Comparison of ENCODE assay signal across 13 cellular contexts in the genomic region with DNA sequence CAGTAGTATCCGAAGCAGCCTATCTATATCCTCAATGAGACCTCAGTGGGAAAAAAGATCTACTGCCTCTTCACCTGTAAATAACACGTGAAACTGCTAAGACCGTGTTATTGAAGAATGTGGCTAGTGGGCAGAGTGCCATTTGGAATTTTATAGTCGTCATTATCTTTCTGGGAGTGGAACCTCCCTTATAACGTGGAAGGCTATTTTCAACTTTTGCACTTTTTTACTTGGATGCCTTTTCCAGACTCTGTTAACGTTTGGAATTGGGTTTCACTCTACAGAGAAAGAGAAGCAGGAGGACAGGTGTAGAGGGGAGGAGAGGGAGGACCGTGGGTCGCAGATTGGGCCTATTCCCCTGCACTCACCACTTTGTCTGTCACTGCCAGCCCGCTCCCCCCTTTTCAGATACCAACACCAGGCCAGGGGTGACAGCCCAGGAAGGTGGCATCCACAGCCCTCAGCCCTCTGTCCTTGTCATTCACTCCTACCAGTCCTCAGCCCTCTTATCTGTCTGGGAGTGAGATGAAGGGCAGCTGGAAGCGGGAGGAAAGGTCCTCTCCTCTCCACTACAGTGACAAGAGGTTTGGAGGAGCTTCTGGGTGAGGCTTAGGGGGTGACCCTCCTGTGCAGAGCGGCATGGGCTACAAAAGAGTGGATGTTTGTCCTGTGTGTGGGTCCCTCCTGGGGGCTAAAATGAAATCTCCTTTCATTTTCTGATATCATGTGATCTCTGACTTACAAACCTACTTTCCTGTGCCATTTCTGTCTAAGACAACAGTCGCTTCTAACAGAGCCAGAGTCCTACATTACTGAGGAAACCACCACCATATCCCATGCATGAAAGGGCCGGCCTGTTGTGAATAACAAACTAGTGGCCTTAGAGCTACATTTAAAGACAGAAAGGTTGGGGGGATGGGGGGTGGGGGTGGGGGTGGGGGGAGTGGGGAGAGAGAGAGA. TPM values are rescaled to one million over a fixed set of nuclear protein-coding genes. Genes with fewer than 3 reads are reported as not detected.
DNase-seq lines count a peak whose midpoint lies in the region; ATAC-seq, FAIRE-seq and TF ChIP-seq lines count a peak whose summit lies in the region.
"Had no signal": no experiment of that assay in that cellular context is flagged by ENCODE, and none has a peak within 500 bp of the region (broad histone marks: within the 10 kb centered on the region; RNA-seq: fewer than 3 reads in every experiment).

No MANE protein-coding gene starts in this region.

- H3K27ac ChIP-seq in A549 (0 out of 6 replicates have a peak overlapping the region, but pooled peaks of 1 of the 2 experiments have one; percentile 29), left lung (no peak overlapping the region), endodermal cell (ENCODE audit: low read depth, low read length) (no peak overlapping the region)

- no peak for TF ChIP-seq POLR2A in A549 (IDR thresholded peaks at IDR 0.05; ENCODE audit: low read length)

- WGBS in A549 (ENCODE audit: missing lambda C conversion rate), result 75% methylated on average over 13 of the region's 13 CpGs
- 82 to 91% methylated on average over 5 to 12 of the region's 13 CpGs for WGBS in endodermal cell (ENCODE audit: insufficient coverage in 1 of 2, insufficient read length in 1 of 2), 2 experiments

- peak overlapping the region; percentile 29; the same call in 1 of the 3 replicates for H3K4me2 ChIP-seq in A549

- H3K9ac ChIP-seq in endodermal cell (ENCODE audit: extremely low read depth, low read length, poor library complexity, severe bottlenecking), result no peak overlapping the region

- no peaks in the 10 kb centered on the region for H3K36me3 ChIP-seq in left lung
- H3K36me3 ChIP-seq in endodermal cell (ENCODE audit: control insufficient read depth, insufficient read depth, low read length), result no peaks in the 10 kb centered on the region

- CTCF ChIA-PET in A549 (lab: Yijun Ruan, JAX), result interaction anchor here (0.6 to 11.8 kb wide), 10 partner anchors 7 to 982 kb away, joined by 3 to 177 read pairs (median 4); no protein-coding TSS in a partner anchor

- TF ChIP-seq RAD21 in A549 (conservative IDR thresholded peaks at IDR 0.05 in 1 of 2, IDR thresholded peaks at IDR 0.05 in 1 of 2), result no peak

- FAIRE-seq in A549 (lab: Jason Lieb, UNC), result no peak

- TF ChIP-seq CTCF in A549 (IDR thresholded peaks at IDR 0.05) (no peak), left lung (IDR thresholded peaks at IDR 0.05) (no peak), endodermal cell (conservative IDR thresholded peaks at IDR 0.05) (no peak)

- intact Hi-C loops in left lung (cut with DNase I), result no loop called here

- no peak overlapping the region for H3K27ac Mint-ChIP-seq in endodermal cell
- H3K27ac Mint-ChIP-seq: progenitor cell of endocrine pancreas had no signal

- H3K9me3 ChIP-seq in A549 (no peaks in the 10 kb centered on the region), left lung (no peaks in the 10 kb centered on the region), endodermal cell (ENCODE audit: control insufficient read depth, low read length) (no peaks in the 10 kb centered on the region)

- no peaks in the 10 kb centered on the region for H3K27me3 ChIP-seq in left lung
- H3K27me3 ChIP-seq in endodermal cell (ENCODE audit: control insufficient read depth, insufficient read depth, low read length, poor library complexity, severe bottlenecking), result no peaks in the 10 kb centered on the region

- no peaks in the 10 kb centered on the region for H3K9me3 Mint-ChIP-seq in endodermal cell

- H3K4me1 ChIP-seq in A549, result peaks cover 12% of the 10 kb centered on the region; the same call in 2 of the 3 replicates
- H3K4me1 ChIP-seq in left lung, result peaks cover 9 to 28% of the 10 kb centered on the region in 2 donors
- no peaks in the 10 kb centered on the region for H3K4me1 ChIP-seq in endodermal cell (ENCODE audit: control insufficient read depth, insufficient read depth, low read length)

- H3K4me3 ChIP-seq in A549, result no peak overlapping the region
- no peak overlapping the region for H3K4me3 ChIP-seq in left lung
- no peak overlapping the region for H3K4me3 ChIP-seq in endodermal cell (ENCODE audit: low read length)

- no peak overlapping the region for H3K4me3 Mint-ChIP-seq in endodermal cell

- peaks cover 4% of the 10 kb centered on the region for H3K36me3 Mint-ChIP-seq in endodermal cell (ENCODE audit: low read depth)

- H3K4me1 Mint-ChIP-seq in endodermal cell, result no peaks in the 10 kb centered on the region

- no peak for TF ChIP-seq EP300 in A549 (IDR thresholded peaks at IDR 0.05)

- H3K27me3 Mint-ChIP-seq in endodermal cell (ENCODE audit: insufficient read depth), result no peaks in the 10 kb centered on the region
- H3K27me3 Mint-ChIP-seq: progenitor cell of endocrine pancreas had no signal

- ATAC-seq in A549 (no peak; a peak in 2 of 6 replicates), GM18517 (IDR thresholded peaks at IDR 0.05; ENCODE audit: unreplicated experiment) (peak; percentile 31), left lung (peak; percentile 12), GM18873 (IDR thresholded peaks at IDR 0.05; ENCODE audit: low FRiP score, unreplicated experiment) (no peak)

- POLR2A ChIA-PET in A549 (lab: Yijun Ruan, JAX), result no interaction called here

- no peak for DNase-seq in A549 (ENCODE audit: low read depth in 1 of 2, low spot score in 1 of 2)
- peak; percentile 65 for DNase-seq in RPMI8226
- no peak for DNase-seq in left lung
- no peak for DNase-seq in foreskin melanocyte
- DNase-seq in stimulated activated CD4-positive, alpha-beta T cell treated with anti-CD3 and anti-CD28 coated beads, Interleukin-4, amount 100 ng/mL, for 4 hours, result no peak
- DNase-seq in endodermal cell, result no peak
- DNase-seq: glutamatergic neuron; NCI-H187 treated with DMSO at 0.1 percent for 48 hours; stimulated activated CD8-positive, alpha-beta memory T cell treated with anti-CD3 and anti-CD28 coated beads, Interleukin-4, amount 100 ng/mL, for 48 hours; T1000 had no signal

TF ChIP-seq in A549, 52 proteins besides CTCF, POLR2A, EP300 and RAD21:
- TF ChIP-seq FOXS1 (CRISPR knock-in tag; IDR thresholded peaks at IDR 0.05) (no peak), GATA3 (IDR thresholded peaks at IDR 0.05; ENCODE audit: borderline replicate concordance) (no peak), RCOR1 (IDR thresholded peaks at IDR 0.05; ENCODE audit: low read depth, low read length) (no peak), CEBPB (IDR thresholded peaks at IDR 0.05) (no peak), CHD4 (IDR thresholded peaks at IDR 0.05; ENCODE audit: borderline replicate concordance) (no peak), JUN (IDR thresholded peaks at IDR 0.05) (no peak), TFCP2L1 (CRISPR knock-in tag; IDR thresholded peaks at IDR 0.05) (no peak), HDAC2 (IDR thresholded peaks at IDR 0.05) (no peak), RARB (CRISPR knock-in tag; IDR thresholded peaks at IDR 0.05) (no peak)
- TF ChIP-seq, protein P1, sequence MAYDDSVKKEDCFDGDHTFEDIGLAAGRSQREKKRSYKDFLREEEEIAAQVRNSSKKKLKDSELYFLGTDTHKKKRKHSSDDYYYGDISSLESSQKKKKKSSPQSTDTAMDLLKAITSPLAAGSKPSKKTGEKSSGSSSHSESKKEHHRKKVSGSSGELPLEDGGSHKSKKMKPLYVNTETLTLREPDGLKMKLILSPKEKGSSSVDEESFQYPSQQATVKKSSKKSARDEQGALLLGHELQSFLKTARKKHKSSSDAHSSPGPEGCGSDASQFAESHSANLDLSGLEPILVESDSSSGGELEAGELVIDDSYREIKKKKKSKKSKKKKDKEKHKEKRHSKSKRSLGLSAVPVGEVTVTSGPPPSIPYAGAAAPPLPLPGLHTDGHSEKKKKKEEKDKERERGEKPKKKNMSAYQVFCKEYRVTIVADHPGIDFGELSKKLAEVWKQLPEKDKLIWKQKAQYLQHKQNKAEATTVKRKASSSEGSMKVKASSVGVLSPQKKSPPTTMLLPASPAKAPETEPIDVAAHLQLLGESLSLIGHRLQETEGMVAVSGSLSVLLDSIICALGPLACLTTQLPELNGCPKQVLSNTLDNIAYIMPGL (CRISPR knock-in tag; IDR thresholded peaks at IDR 0.05; ENCODE audit: borderline replicate concordance), result no peak

RNA-seq across cellular contexts. Expression of a gene that starts 23.9 kb away (rescaled TPM):
- polyA plus RNA-seq in A549 (2011; rRNA removed), result 9.2 and 9.3 TPM in 2 replicates
- polyA plus RNA-seq in A549 (2012; cell fraction: cytosol; rRNA removed), result 5.7 and 9.1 TPM in 2 replicates
- polyA plus RNA-seq in A549 (2012; cell fraction: nucleus; rRNA removed), result 10.7 TPM in 2 replicates
- polyA plus RNA-seq in A549 (2017; fragmentation: RNase III; extraction: RNeasy Plus Mini Kit Qiagen cat#74134 plus additional on column Dnase treatment), result 6.3 to 6.9 TPM (median 6.8 TPM) in 3 replicates
- 12.6 and 14.2 TPM in 2 replicates for polyA minus RNA-seq in A549 (2011; rRNA and poly(A)+ RNA removed)
- total RNA-seq in left lung, result 10 to 100 TPM in 1 of 2 donors, 1 to 10 TPM in 1; 7.9 to 10.4 TPM
- total RNA-seq in endodermal cell, result 10 to 100 TPM; 13.7 to 17.7 TPM
- 18.0 TPM for polyA plus RNA-seq in endodermal cell (2013, experiment 1 of 2)
- 17.7 TPM for polyA plus RNA-seq in endodermal cell (2013, experiment 2 of 2)

RNA-seq across cellular contexts. Expression of a gene that starts 43.1 kb away (rescaled TPM):
- polyA plus RNA-seq in A549 (2011; rRNA removed) (22.9 and 26.4 TPM in 2 replicates), A549 (2017; fragmentation: RNase III; extraction: RNeasy Plus Mini Kit Qiagen cat#74134 plus additional on column Dnase treatment) (9.1 to 10.4 TPM (median 9.5 TPM) in 3 replicates)
- 7.2 and 7.3 TPM in 2 replicates for polyA plus RNA-seq in A549 (2012; cell fraction: cytosol; rRNA removed)
- polyA plus RNA-seq in A549 (2012; cell fraction: nucleus; rRNA removed), result 16.4 and 20.7 TPM in 2 replicates
- 37.4 and 42.1 TPM in 2 replicates for polyA minus RNA-seq in A549 (2011; rRNA and poly(A)+ RNA removed)
- total RNA-seq in left lung (10 to 100 TPM; 16.9 to 21.9 TPM), endodermal cell (1 to 10 TPM in 1 of 2 donors, under 1 TPM in 1; 0.07 to 1.9 TPM)
- 6.9 TPM for polyA plus RNA-seq in endodermal cell (2013, experiment 1 of 2)
- polyA plus RNA-seq in endodermal cell (2013, experiment 2 of 2), result 6.4 TPM

Comparison
In these comparisons a context has a peak if more than half of its experiments do, and no peak if none do; other contexts are left out.
1. ATAC-seq: peak in GM18517 (single experiment) and left lung (single experiment); none in A549 (0 of 2) and GM18873 (single experiment).
2. RNA of a gene that starts 43.1 kb away (total RNA-seq): 16.9 to 21.9 TPM in left lung; 0.07 to 1.9 TPM in endodermal cell; every median in the first group is over 4 times any median in the second.